In the genomic region with DNA sequence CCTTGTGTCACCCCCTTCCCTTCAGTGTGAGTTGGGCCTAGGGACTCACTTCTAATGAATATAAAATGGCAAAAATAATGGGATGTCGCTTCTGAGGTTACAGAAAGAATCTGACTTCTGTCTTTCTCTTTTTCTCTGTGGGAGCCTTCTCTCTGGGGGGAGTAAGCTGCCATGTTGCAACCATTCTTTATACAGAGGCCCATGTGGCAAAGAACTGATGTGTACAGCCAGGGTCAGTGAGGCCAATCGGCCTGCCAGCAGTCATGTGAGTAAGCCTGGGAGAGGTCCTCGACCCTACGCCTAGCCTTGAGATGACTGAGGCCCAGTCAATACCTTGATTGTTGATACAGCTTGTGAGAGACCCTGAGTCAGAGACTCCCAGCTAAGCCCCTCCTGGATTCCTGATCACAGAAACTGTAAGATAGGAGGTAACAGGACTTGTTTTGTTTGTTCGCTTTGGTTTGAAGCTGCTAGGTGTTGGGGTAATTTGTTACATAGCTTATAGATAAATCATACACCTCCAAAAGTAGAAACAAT, we compare ENCODE assay signal across 8 cellular contexts. TPM values are rescaled to one million over a fixed set of nuclear protein-coding genes. Genes with fewer than 3 reads are reported as not detected.
DNase-seq lines count a peak whose midpoint lies in the region; ATAC-seq and TF ChIP-seq lines count a peak whose summit lies in the region.

No MANE protein-coding gene starts in this region.

- peaks cover 24% of the 10 kb centered on the region for H3K4me1 Mint-ChIP-seq in activated T-cell treated with anti-CD3 and anti-CD28 coated beads, Interleukin-2, amount 50 U/mL, for 72 hours (ENCODE audit: low read depth)
- H3K4me1 Mint-ChIP-seq in activated naive CD8-positive, alpha-beta T cell treated with anti-CD3 and anti-CD28 coated beads, Interleukin-2, amount 10 ng/mL, durations not matched to agents 7 days and 5 days = peaks cover 19% of the 10 kb centered on the region
- H3K4me1 Mint-ChIP-seq in immature natural killer cell = peaks cover 23 to 35% of the 10 kb centered on the region in 2 donors

- H3K36me3 Mint-ChIP-seq in activated T-cell treated with anti-CD3 and anti-CD28 coated beads, Interleukin-2, amount 50 U/mL, for 72 hours (ENCODE audit: insufficient read depth in 2 of 2) = no peaks in the 10 kb centered on the region
- H3K36me3 Mint-ChIP-seq in activated naive CD8-positive, alpha-beta T cell treated with anti-CD3 and anti-CD28 coated beads, Interleukin-2, amount 10 ng/mL, durations not matched to agents 7 days and 5 days = no peaks in the 10 kb centered on the region
- H3K36me3 Mint-ChIP-seq in immature natural killer cell = no peaks in the 10 kb centered on the region

- 53% methylated on average over 5 of the region's 5 CpGs for WGBS in suprapubic skin

- POLR2A ChIA-PET in activated naive CD8-positive, alpha-beta T cell treated with anti-CD3 and anti-CD28 coated beads, Interleukin-2, amount 10 ng/mL, durations not matched to agents 7 days and 5 days (lab: Charles Lee) = no interaction called here

- TF ChIP-seq EP300 in suprapubic skin (IDR thresholded peaks at IDR 0.05) = no peak

- no peak for TF ChIP-seq POLR2A in suprapubic skin (IDR thresholded peaks at IDR 0.05)

- no peak for DNase-seq in activated T-cell treated with anti-CD3 and anti-CD28 coated beads, Interleukin-2, amount 50 U/mL, for 72 hours
- DNase-seq in activated T-cell treated with anti-CD3 and anti-CD28 coated beads for 4 hours (no peak), immature natural killer cell (no peak), suprapubic skin (ENCODE audit: low spot score in 2 of 2) (no peak), NCI-H510A treated with DMSO at 0.1 percent for 48 hours (lab: John Stamatoyannopoulos, UW) (no peak), GM13976 (ENCODE audit: low spot score) (no peak)
- DNase-seq in activated naive CD8-positive, alpha-beta T cell treated with anti-CD3 and anti-CD28 coated beads, Interleukin-2, amount 10 ng/mL, durations not matched to agents 7 days and 5 days = no peak

- H3K9me3 Mint-ChIP-seq in activated T-cell treated with anti-CD3 and anti-CD28 coated beads, Interleukin-2, amount 50 U/mL, for 72 hours = no peaks in the 10 kb centered on the region
- no peaks in the 10 kb centered on the region for H3K9me3 Mint-ChIP-seq in activated naive CD8-positive, alpha-beta T cell treated with anti-CD3 and anti-CD28 coated beads, Interleukin-2, amount 10 ng/mL, durations not matched to agents 7 days and 5 days
- H3K9me3 Mint-ChIP-seq in immature natural killer cell = no peaks in the 10 kb centered on the region

- no peaks in the 10 kb centered on the region for H3K9me3 ChIP-seq in suprapubic skin

- no peaks in the 10 kb centered on the region for H3K27me3 Mint-ChIP-seq in activated T-cell treated with anti-CD3 and anti-CD28 coated beads, Interleukin-2, amount 50 U/mL, for 72 hours (ENCODE audit: low read depth)
- H3K27me3 Mint-ChIP-seq in activated naive CD8-positive, alpha-beta T cell treated with anti-CD3 and anti-CD28 coated beads, Interleukin-2, amount 10 ng/mL, durations not matched to agents 7 days and 5 days = no peaks in the 10 kb centered on the region
- H3K27me3 Mint-ChIP-seq in immature natural killer cell (ENCODE audit: low read depth in 3 of 3) = peaks cover 2 to 12% (median 7%) of the 10 kb centered on the region in 3 donors

- peak overlapping the region; percentile 93 to 94 for H3K4me3 Mint-ChIP-seq in activated T-cell treated with anti-CD3 and anti-CD28 coated beads, Interleukin-2, amount 50 U/mL, for 72 hours
- peak overlapping the region; percentile 87 for H3K4me3 Mint-ChIP-seq in activated naive CD8-positive, alpha-beta T cell treated with anti-CD3 and anti-CD28 coated beads, Interleukin-2, amount 10 ng/mL, durations not matched to agents 7 days and 5 days
- H3K4me3 Mint-ChIP-seq in immature natural killer cell = peak overlapping the region; percentile 90 to 98 (median 96)

- peak overlapping the region; percentile 73 for H3K27ac Mint-ChIP-seq in activated T-cell treated with anti-CD3 and anti-CD28 coated beads, Interleukin-2, amount 50 U/mL, for 72 hours
- H3K27ac Mint-ChIP-seq in activated naive CD8-positive, alpha-beta T cell treated with anti-CD3 and anti-CD28 coated beads, Interleukin-2, amount 10 ng/mL, durations not matched to agents 7 days and 5 days = no peak overlapping the region
- H3K27ac Mint-ChIP-seq in immature natural killer cell = peak overlapping the region in 4 of 6 donors; percentile 76 to 93 (median 86)

- no peaks in the 10 kb centered on the region for H3K27me3 ChIP-seq in suprapubic skin

- peak overlapping the region; percentile 38 for H3K27ac ChIP-seq in suprapubic skin

- no peak for ATAC-seq in activated T-cell treated with anti-CD3 and anti-CD28 coated beads, Interleukin-2, amount 50 U/mL, for 72 hours (replicated peaks in 1 of 2)
- no peak for ATAC-seq in activated naive CD8-positive, alpha-beta T cell treated with anti-CD3 and anti-CD28 coated beads, Interleukin-2, amount 10 ng/mL, durations not matched to agents 7 days and 5 days (ENCODE audit: low read depth)
- no peak for ATAC-seq in HG02798 (IDR thresholded peaks at IDR 0.05; ENCODE audit: poor library complexity, unreplicated experiment)

- peak overlapping the region; percentile 90 for H3K4me3 ChIP-seq in suprapubic skin

- H3K4me1 ChIP-seq in suprapubic skin = peaks cover 25% of the 10 kb centered on the region

- TF ChIP-seq CTCF in suprapubic skin (IDR thresholded peaks at IDR 0.05) (no peak), GM13976 (IDR thresholded peaks at IDR 0.05; ENCODE audit: borderline replicate concordance, control extremely low read depth, extremely low read depth, insufficient read depth, missing control alignments) (no peak)

- in situ Hi-C loops in GM13976 (cut with MboI; ENCODE audit: low sequenced_read_pairs, unreplicated experiment) = no loop called here

- no peaks in the 10 kb centered on the region for H3K36me3 ChIP-seq in suprapubic skin

RNA-seq across cellular contexts. Expression of a gene that starts 1.7 kb away (rescaled TPM):
- total RNA-seq in activated T-cell treated with anti-CD3 and anti-CD28 coated beads, Interleukin-2, amount 50 U/mL, for 72 hours = 10 to 100 TPM; 13.2 to 18.5 TPM
- total RNA-seq in activated naive CD8-positive, alpha-beta T cell treated with anti-CD3 and anti-CD28 coated beads, Interleukin-2, amount 10 ng/mL, durations not matched to agents 7 days and 5 days = 10 to 100 TPM; 18.2 to 19.6 TPM
- polyA plus RNA-seq in immature natural killer cell = 10 to 100 TPM; 11.4 to 20.1 (median 14.9) TPM
- total RNA-seq in suprapubic skin = 10 to 100 TPM; 26.6 to 56.7 (median 30.7) TPM

RNA-seq across cellular contexts. Expression of a gene that starts 34.7 kb away (rescaled TPM):
- not detected for total RNA-seq in activated T-cell treated with anti-CD3 and anti-CD28 coated beads, Interleukin-2, amount 50 U/mL, for 72 hours
- total RNA-seq in activated naive CD8-positive, alpha-beta T cell treated with anti-CD3 and anti-CD28 coated beads, Interleukin-2, amount 10 ng/mL, durations not matched to agents 7 days and 5 days = not detected
- polyA plus RNA-seq in immature natural killer cell = not detected
- not detected for total RNA-seq in suprapubic skin

RNA-seq across cellular contexts. Expression of a gene that starts 54.3 kb away (rescaled TPM):
- total RNA-seq in activated T-cell treated with anti-CD3 and anti-CD28 coated beads, Interleukin-2, amount 50 U/mL, for 72 hours = not detected
- total RNA-seq in activated naive CD8-positive, alpha-beta T cell treated with anti-CD3 and anti-CD28 coated beads, Interleukin-2, amount 10 ng/mL, durations not matched to agents 7 days and 5 days = not detected
- polyA plus RNA-seq in immature natural killer cell = not detected
- not detected for total RNA-seq in suprapubic skin
